ENCODE assay signal across 23 cellular contexts in genomic region chr2:231287696-231288095, GRCh38.
"Had no signal": no experiment of that assay in that cellular context is flagged by ENCODE, and none has a peak within 500 bp of the region (broad histone marks: within the 10 kb centered on the region; RNA-seq: fewer than 3 reads in every experiment).

No MANE protein-coding gene starts in this region.

- H3K9me3 Mint-ChIP-seq: activated CD4-positive, alpha-beta T cell treated with anti-CD3 and anti-CD28 coated beads, Interleukin-2, amount 10 ng/mL, durations not matched to agents 7 days and 5 days; activated CD8-positive, alpha-beta T cell treated with anti-CD3 and anti-CD28 coated beads for 36 hours; activated naive CD4-positive, alpha-beta T cell treated with anti-CD3 and anti-CD28 coated beads, Interleukin-2, amount 50 U/mL, for 24 hours; central memory CD8-positive, alpha-beta T cell; memory B cell had no signal

- ATAC-seq: activated CD8-positive, alpha-beta memory T cell treated with anti-CD3 and anti-CD28 coated beads, Interleukin-2, amount 10 ng/mL, durations not matched to agents 7 days and 5 days; activated CD8-positive, alpha-beta T cell treated with anti-CD3 and anti-CD28 coated beads for 36 hours; left cardiac atrium; right cardiac atrium; stimulated activated naive CD8-positive, alpha-beta T cell treated with anti-CD3 and anti-CD28 coated beads, Interleukin-15, Interleukin-2, amounts not matched to agents 100 U/mL and 50 U/mL, for 24 hours; T-helper 17 cell; upper lobe of right lung had no signal

- H3K4me1 Mint-ChIP-seq: activated CD4-positive, alpha-beta T cell treated with anti-CD3 and anti-CD28 coated beads, Interleukin-2, amount 10 ng/mL, durations not matched to agents 7 days and 5 days; activated CD8-positive, alpha-beta memory T cell treated with anti-CD3 and anti-CD28 coated beads, Interleukin-2, amount 10 ng/mL, durations not matched to agents 7 days and 5 days; activated naive CD4-positive, alpha-beta T cell treated with anti-CD3 and anti-CD28 coated beads, Interleukin-2, amount 50 U/mL, for 24 hours; central memory CD8-positive, alpha-beta T cell; memory B cell; T-helper 17 cell had no signal

- H3K36me3 ChIP-seq: colonic mucosa had no signal

- DNase-seq: activated CD4-positive, alpha-beta T cell treated with anti-CD3 and anti-CD28 coated beads, Interleukin-2, amount 10 ng/mL, durations not matched to agents 7 days and 5 days; activated CD8-positive, alpha-beta memory T cell treated with anti-CD3 and anti-CD28 coated beads, Interleukin-2, amount 10 ng/mL, durations not matched to agents 7 days and 5 days; activated CD8-positive, alpha-beta T cell treated with anti-CD3 and anti-CD28 coated beads for 36 hours; activated gamma-delta T cell; activated T-cell treated with anti-CD3 and anti-CD28 coated beads for 4 hours; brain microvascular endothelial cell; colonic mucosa; foreskin fibroblast; hippocampal formation; left cardiac atrium; nucleus accumbens; right cardiac atrium; stimulated activated CD4-positive, alpha-beta T cell treated with anti-CD3 and anti-CD28 coated beads, Interleukin-12 subunit alpha, Interleukin-12 subunit beta, amount 100 ng/mL, for 4 hours; stimulated activated CD4-positive, alpha-beta T cell treated with anti-CD3 and anti-CD28 coated beads, Interleukin-4, amount 100 ng/mL, for 4 hours; stimulated activated naive CD8-positive, alpha-beta T cell treated with anti-CD3 and anti-CD28 coated beads, Interleukin-15, Interleukin-2, amounts not matched to agents 100 U/mL and 50 U/mL, for 24 hours; SW 1271; T-helper 17 cell; upper lobe of right lung had no signal

- H3K27me3 Mint-ChIP-seq: activated CD8-positive, alpha-beta memory T cell treated with anti-CD3 and anti-CD28 coated beads, Interleukin-2, amount 10 ng/mL, durations not matched to agents 7 days and 5 days; activated CD8-positive, alpha-beta T cell treated with anti-CD3 and anti-CD28 coated beads for 36 hours; activated naive CD4-positive, alpha-beta T cell treated with anti-CD3 and anti-CD28 coated beads, Interleukin-2, amount 50 U/mL, for 24 hours; central memory CD8-positive, alpha-beta T cell; memory B cell had no signal

- H3K4me3 Mint-ChIP-seq: activated CD4-positive, alpha-beta T cell treated with anti-CD3 and anti-CD28 coated beads, Interleukin-2, amount 10 ng/mL, durations not matched to agents 7 days and 5 days; activated CD8-positive, alpha-beta memory T cell treated with anti-CD3 and anti-CD28 coated beads, Interleukin-2, amount 10 ng/mL, durations not matched to agents 7 days and 5 days; activated CD8-positive, alpha-beta T cell treated with anti-CD3 and anti-CD28 coated beads for 36 hours; activated naive CD4-positive, alpha-beta T cell treated with anti-CD3 and anti-CD28 coated beads, Interleukin-2, amount 50 U/mL, for 24 hours; central memory CD8-positive, alpha-beta T cell; memory B cell; T-helper 17 cell had no signal

- H3K36me3 Mint-ChIP-seq: activated CD8-positive, alpha-beta memory T cell treated with anti-CD3 and anti-CD28 coated beads, Interleukin-2, amount 10 ng/mL, durations not matched to agents 7 days and 5 days; memory B cell had no signal

- H3K9ac ChIP-seq: parathyroid adenoma had no signal

- H3K4me1 ChIP-seq: ascending aorta, parathyroid adenoma, upper lobe of right lung had no signal

- H3K9me3 ChIP-seq: ascending aorta, colonic mucosa, upper lobe of right lung had no signal

- H3K27ac ChIP-seq: ascending aorta, brain microvascular endothelial cell, parathyroid adenoma, upper lobe of right lung had no signal

- H3K4me3 ChIP-seq: ascending aorta, colonic mucosa, upper lobe of right lung had no signal

- H2AFZ ChIP-seq: parathyroid adenoma had no signal

- H3K27ac Mint-ChIP-seq: activated CD4-positive, alpha-beta T cell treated with anti-CD3 and anti-CD28 coated beads, Interleukin-2, amount 10 ng/mL, durations not matched to agents 7 days and 5 days; activated CD8-positive, alpha-beta memory T cell treated with anti-CD3 and anti-CD28 coated beads, Interleukin-2, amount 10 ng/mL, durations not matched to agents 7 days and 5 days; activated CD8-positive, alpha-beta T cell treated with anti-CD3 and anti-CD28 coated beads for 36 hours; activated naive CD4-positive, alpha-beta T cell treated with anti-CD3 and anti-CD28 coated beads, Interleukin-2, amount 50 U/mL, for 24 hours; memory B cell; T-helper 17 cell had no signal

- H3K27me3 ChIP-seq: ascending aorta, brain microvascular endothelial cell, colonic mucosa, upper lobe of right lung had no signal
